ENCODE assay signal across 12 cellular contexts in genomic region chr2:45170191-45170975, GRCh38.
DNase-seq lines count a peak whose midpoint lies in the region; ATAC-seq and TF ChIP-seq lines count a peak whose summit lies in the region.
"Had no signal": no experiment of that assay in that cellular context is flagged by ENCODE, and none has a peak within 500 bp of the region (broad histone marks: within the 10 kb centered on the region; RNA-seq: fewer than 3 reads in every experiment).

No MANE protein-coding gene starts in this region.

- H3K4me1 ChIP-seq in BE2C (peaks cover 8% of the 10 kb centered on the region), esophagus muscularis mucosa (peaks cover 19 to 28% (median 20%) of the 10 kb centered on the region in 4 donors), esophagus squamous epithelium (peaks cover 0 to 19% (median 13%) of the 10 kb centered on the region in 3 donors), Caco-2 (no peaks in the 10 kb centered on the region)

- no peak overlapping the region for H3K27ac Mint-ChIP-seq in Caco-2 (ENCODE audit: unreplicated experiment)
- H3K27ac Mint-ChIP-seq: activated naive CD8-positive, alpha-beta T cell treated with anti-CD3 and anti-CD28 coated beads, Interleukin-2, amount 50 U/mL, for 24 hours had no signal

- no TSS peak for BruUV-seq in Caco-2 (replicated peaks; lab: Mats Ljungman, UMichigan)

- peak overlapping the region; percentile 77; the same call in 1 of the 2 replicates for H3K4me3 ChIP-seq in BE2C (ENCODE audit: low read depth, low read length)
- peak overlapping the region; percentile 45 to 55 (median 48) for H3K4me3 ChIP-seq in esophagus muscularis mucosa
- peak overlapping the region in 2 of 4 donors; percentile 47 to 69 for H3K4me3 ChIP-seq in esophagus squamous epithelium
- no peak overlapping the region for H3K4me3 ChIP-seq in Caco-2 (ENCODE audit: low read depth, low read length)

- no peaks in the 10 kb centered on the region for H3K36me3 Mint-ChIP-seq in Caco-2 (ENCODE audit: insufficient read depth, unreplicated experiment)

- H3K36me3 ChIP-seq in BE2C: no peaks in the 10 kb centered on the region
- no peaks in the 10 kb centered on the region for H3K36me3 ChIP-seq in esophagus muscularis mucosa
- no peaks in the 10 kb centered on the region for H3K36me3 ChIP-seq in esophagus squamous epithelium
- no peaks in the 10 kb centered on the region for H3K36me3 ChIP-seq in Caco-2 (ENCODE audit: control insufficient read depth, insufficient read depth, low read length)

- no peaks in the 10 kb centered on the region for H3K9me3 ChIP-seq in BE2C
- H3K9me3 ChIP-seq in esophagus muscularis mucosa: no peaks in the 10 kb centered on the region
- no peaks in the 10 kb centered on the region for H3K9me3 ChIP-seq in esophagus squamous epithelium
- H3K9me3 ChIP-seq in Caco-2: no peaks in the 10 kb centered on the region

- H3K4me3 Mint-ChIP-seq in Caco-2 (ENCODE audit: unreplicated experiment): no peak overlapping the region

- H3K27ac ChIP-seq in esophagus muscularis mucosa (replicated peaks in 1 of 4) (no peak overlapping the region), esophagus squamous epithelium (no peak overlapping the region)

- no peak for TF ChIP-seq CTCF in BE2C (IDR thresholded peaks at IDR 0.05; ENCODE audit: low read depth, low read length)
- TF ChIP-seq CTCF in esophagus muscularis mucosa (IDR thresholded peaks at IDR 0.05): no peak
- no peak for TF ChIP-seq CTCF in omental fat pad (IDR thresholded peaks at IDR 0.05)
- TF ChIP-seq CTCF in esophagus squamous epithelium (IDR thresholded peaks at IDR 0.05): no peak
- TF ChIP-seq CTCF in Caco-2 (IDR thresholded peaks at IDR 0.05; ENCODE audit: insufficient read depth in 1 of 2, low read depth in 1 of 2, low read length in 1 of 2, severe bottlenecking in 1 of 2, unreplicated experiment in 1 of 2): no peak

- intact Hi-C loops in esophagus muscularis mucosa (cut with DNase I): no loop called here
- intact Hi-C loops in esophagus squamous epithelium (cut with DNase I): no loop called here
- intact Hi-C loops in Caco-2 (cut with micrococcal nuclease; ENCODE audit: unreplicated experiment): no loop called here

- no peak for TF ChIP-seq EP300 in esophagus muscularis mucosa (IDR thresholded peaks at IDR 0.05)

- WGBS in esophagus muscularis mucosa: 35% methylated on average over 16 of the region's 46 CpGs
- 69 to 73% methylated on average over 13 to 20 of the region's 46 CpGs for WGBS in esophagus squamous epithelium, 2 donors

- POLR2A ChIA-PET in Caco-2 (lab: Charles Lee): no interaction called here

- CTCF ChIA-PET in Caco-2 (lab: Charles Lee): interaction anchor here (0.7 kb wide), 1 partner anchor 165 kb away, joined by 3 read pairs; no protein-coding TSS in a partner anchor

- peaks cover 19% of the 10 kb centered on the region for H3K27me3 Mint-ChIP-seq in Caco-2 (ENCODE audit: insufficient read depth, unreplicated experiment)

- no peak for TF ChIP-seq POLR2A in esophagus muscularis mucosa (IDR thresholded peaks at IDR 0.05; ENCODE audit: low read depth)
- TF ChIP-seq POLR2A in esophagus squamous epithelium (IDR thresholded peaks at IDR 0.05): no peak

- H3K4me1 Mint-ChIP-seq in Caco-2 (ENCODE audit: low read depth, unreplicated experiment): no peaks in the 10 kb centered on the region

- ATAC-seq in omental fat pad (ENCODE audit: low FRiP score): peak; percentile 8
- ATAC-seq: activated naive CD8-positive, alpha-beta T cell treated with anti-CD3 and anti-CD28 coated beads, Interleukin-2, amount 50 U/mL, for 24 hours had no signal

- H3K9me3 Mint-ChIP-seq in Caco-2 (ENCODE audit: unreplicated experiment): no peaks in the 10 kb centered on the region
- H3K9me3 Mint-ChIP-seq: activated naive CD8-positive, alpha-beta T cell treated with anti-CD3 and anti-CD28 coated beads, Interleukin-2, amount 50 U/mL, for 24 hours had no signal

- DNase-seq in BE2C (no peak), NCI-H345 (lab: John Stamatoyannopoulos, UW) (peak; percentile 67), esophagus muscularis mucosa (ENCODE audit: extremely low spot score) (no peak), omental fat pad (ENCODE audit: low spot score) (no peak), esophagus squamous epithelium (lab: John Stamatoyannopoulos, UW) (no peak), NCI-H446 (lab: John Stamatoyannopoulos, UW) (no peak), Caco-2 (no peak), activated gamma-delta T cell treated with Interleukin-2 at 50 U/mL for 16 hours (no peak)
- DNase-seq: activated CD4-positive, CD25-positive, alpha-beta regulatory T cell; AML-193; Karpas-422 had no signal

- H3K27me3 ChIP-seq in BE2C (peaks cover 3% of the 10 kb centered on the region; the same call in 1 of the 2 replicates), esophagus muscularis mucosa (peaks cover 0 to 62% (median 39%) of the 10 kb centered on the region in 4 donors), esophagus squamous epithelium (peaks cover 15 to 92% (median 23%) of the 10 kb centered on the region in 4 donors), Caco-2 (replicated peaks; ENCODE audit: control insufficient read depth, insufficient read depth, low read length) (peaks cover 4% of the 10 kb centered on the region)
